Comparison of ENCODE assay signal across 32 cellular contexts in genomic region chr5:3958389-3958788, GRCh38.
"Had no signal": no experiment of that assay in that cellular context is flagged by ENCODE, and none has a peak within 500 bp of the region (broad histone marks: within the 10 kb centered on the region; RNA-seq: fewer than 3 reads in every experiment).

No MANE protein-coding gene starts in this region.

- H3K4me1 ChIP-seq: adrenal gland, body of pancreas, colonic mucosa, esophagus muscularis mucosa, gastroesophageal sphincter, heart right ventricle had no signal

- H3K27me3 Mint-ChIP-seq: activated B cell treated with CpG ODN at 0.5 μM for 24 hours; activated CD4-positive, alpha-beta memory T cell treated with anti-CD3 and anti-CD28 coated beads, Interleukin-2, amount 10 ng/mL, durations not matched to agents 7 days and 5 days; activated CD4-positive, alpha-beta T cell treated with anti-CD3 and anti-CD28 coated beads, Interleukin-2, amount 10 ng/mL, durations not matched to agents 7 days and 5 days; activated naive CD4-positive, alpha-beta T cell treated with anti-CD3 and anti-CD28 coated beads, Interleukin-2, amount 10 ng/mL, durations not matched to agents 7 days and 5 days; activated naive CD8-positive, alpha-beta T cell treated with anti-CD3 and anti-CD28 coated beads for 36 hours; activated T-cell treated with anti-CD3 and anti-CD28 coated beads, Interleukin-2, amount 50 U/mL, for 24 hours; T-helper 17 cell had no signal

- H3K27ac ChIP-seq: adrenal gland, body of pancreas, cardiac muscle cell, colonic mucosa, esophagus muscularis mucosa, gastroesophageal sphincter, heart right ventricle, WERI-Rb-1 had no signal

- H3K36me3 ChIP-seq: adrenal gland, cardiac muscle cell, colonic mucosa, esophagus muscularis mucosa, gastroesophageal sphincter, heart right ventricle, WERI-Rb-1 had no signal

- H3K4me3 ChIP-seq: adrenal gland, body of pancreas, cardiac muscle cell, colonic mucosa, esophagus muscularis mucosa, gastroesophageal sphincter, heart right ventricle had no signal

- H3K9me3 ChIP-seq: adrenal gland, body of pancreas, colonic mucosa, gastroesophageal sphincter had no signal

- DNase-seq: activated B cell treated with CpG ODN at 0.5 μM for 24 hours; activated CD4-positive, alpha-beta memory T cell treated with anti-CD3 and anti-CD28 coated beads, Interleukin-2, amount 10 ng/mL, durations not matched to agents 7 days and 5 days; activated CD4-positive, alpha-beta T cell treated with anti-CD3 and anti-CD28 coated beads, Interleukin-2, amount 10 ng/mL, durations not matched to agents 7 days and 5 days; activated CD4-positive, alpha-beta T cell treated with anti-CD3 and anti-CD28 coated beads, Interleukin-2, amount 50 U/mL, for 4 hours; activated CD8-positive, alpha-beta memory T cell treated with anti-CD3 and anti-CD28 coated beads, Interleukin-2, amount 50 U/mL, for 48 hours; activated gamma-delta T cell; activated naive CD4-positive, alpha-beta T cell; activated naive CD4-positive, alpha-beta T cell treated with anti-CD3 and anti-CD28 coated beads, Interleukin-2, amount 10 ng/mL, durations not matched to agents 7 days and 5 days; activated naive CD8-positive, alpha-beta T cell treated with anti-CD3 and anti-CD28 coated beads for 36 hours; activated naive CD8-positive, alpha-beta T cell treated with anti-CD3 and anti-CD28 coated beads, Interleukin-2, amount 50 U/mL, for 24 hours; activated T-cell treated with anti-CD3 and anti-CD28 coated beads for 4 hours; activated T-cell treated with anti-CD3 and anti-CD28 coated beads, Interleukin-2, amount 50 U/mL, for 24 hours; activated T-cell treated with anti-CD3 and anti-CD28 coated beads, Interleukin-2, amount 50 U/mL, for 72 hours; adrenal gland; amygdala; aorta; body of pancreas; central memory CD4-positive, alpha-beta T cell; cerebellar nuclear complex; colonic mucosa; effector CD8-positive, alpha-beta T cell; erythroblast; foreskin melanocyte; heart right ventricle; T-helper 17 cell; T1000; WERI-Rb-1 had no signal

- H3K4me1 Mint-ChIP-seq: activated B cell treated with CpG ODN at 0.5 μM for 24 hours; activated CD4-positive, alpha-beta memory T cell treated with anti-CD3 and anti-CD28 coated beads, Interleukin-2, amount 10 ng/mL, durations not matched to agents 7 days and 5 days; activated CD4-positive, alpha-beta T cell treated with anti-CD3 and anti-CD28 coated beads, Interleukin-2, amount 10 ng/mL, durations not matched to agents 7 days and 5 days; activated naive CD4-positive, alpha-beta T cell treated with anti-CD3 and anti-CD28 coated beads, Interleukin-2, amount 10 ng/mL, durations not matched to agents 7 days and 5 days; activated naive CD8-positive, alpha-beta T cell treated with anti-CD3 and anti-CD28 coated beads for 36 hours; activated naive CD8-positive, alpha-beta T cell treated with anti-CD3 and anti-CD28 coated beads, Interleukin-2, amount 50 U/mL, for 24 hours; T-helper 17 cell had no signal

- H3K4me3 Mint-ChIP-seq: activated B cell treated with CpG ODN at 0.5 μM for 24 hours; activated CD4-positive, alpha-beta memory T cell treated with anti-CD3 and anti-CD28 coated beads, Interleukin-2, amount 10 ng/mL, durations not matched to agents 7 days and 5 days; activated CD4-positive, alpha-beta T cell treated with anti-CD3 and anti-CD28 coated beads, Interleukin-2, amount 10 ng/mL, durations not matched to agents 7 days and 5 days; activated naive CD4-positive, alpha-beta T cell treated with anti-CD3 and anti-CD28 coated beads, Interleukin-2, amount 10 ng/mL, durations not matched to agents 7 days and 5 days; activated naive CD8-positive, alpha-beta T cell treated with anti-CD3 and anti-CD28 coated beads for 36 hours; activated naive CD8-positive, alpha-beta T cell treated with anti-CD3 and anti-CD28 coated beads, Interleukin-2, amount 50 U/mL, for 24 hours; activated T-cell treated with anti-CD3 and anti-CD28 coated beads, Interleukin-2, amount 50 U/mL, for 24 hours; activated T-cell treated with anti-CD3 and anti-CD28 coated beads, Interleukin-2, amount 50 U/mL, for 72 hours; T-helper 17 cell; T-helper 2 cell treated with Interferon-gamma antibody and Interleukin-4, amounts not matched to agents 5 μg/mL and 100 μg/mL, for 36 hours had no signal

- H3K9me3 Mint-ChIP-seq: activated naive CD8-positive, alpha-beta T cell treated with anti-CD3 and anti-CD28 coated beads for 36 hours had no signal

- H3K36me3 Mint-ChIP-seq: activated naive CD4-positive, alpha-beta T cell treated with anti-CD3 and anti-CD28 coated beads, Interleukin-2, amount 10 ng/mL, durations not matched to agents 7 days and 5 days; activated naive CD8-positive, alpha-beta T cell treated with anti-CD3 and anti-CD28 coated beads for 36 hours had no signal

- H3K27me3 ChIP-seq: adrenal gland, body of pancreas, cardiac muscle cell, colonic mucosa, esophagus muscularis mucosa, gastroesophageal sphincter, heart right ventricle had no signal

- ATAC-seq: activated CD4-positive, CD25-positive, alpha-beta regulatory T cell treated with anti-CD3 and anti-CD28 coated beads, Interleukin-2, amount 50 U/mL, for 24 hours; activated naive CD8-positive, alpha-beta T cell treated with anti-CD3 and anti-CD28 coated beads, Interleukin-2, amount 50 U/mL, for 24 hours; activated T-cell treated with anti-CD3 and anti-CD28 coated beads, Interleukin-2, amount 50 U/mL, for 72 hours; body of pancreas; gastroesophageal sphincter; heart right ventricle; T-helper 17 cell had no signal

- H3K27ac Mint-ChIP-seq: activated B cell treated with CpG ODN at 0.5 μM for 24 hours; activated CD4-positive, alpha-beta memory T cell treated with anti-CD3 and anti-CD28 coated beads, Interleukin-2, amount 10 ng/mL, durations not matched to agents 7 days and 5 days; activated CD4-positive, alpha-beta T cell treated with anti-CD3 and anti-CD28 coated beads, Interleukin-2, amount 10 ng/mL, durations not matched to agents 7 days and 5 days; activated naive CD4-positive, alpha-beta T cell treated with anti-CD3 and anti-CD28 coated beads, Interleukin-2, amount 10 ng/mL, durations not matched to agents 7 days and 5 days; activated naive CD8-positive, alpha-beta T cell treated with anti-CD3 and anti-CD28 coated beads for 36 hours; activated naive CD8-positive, alpha-beta T cell treated with anti-CD3 and anti-CD28 coated beads, Interleukin-2, amount 50 U/mL, for 24 hours; activated T-cell treated with anti-CD3 and anti-CD28 coated beads, Interleukin-2, amount 50 U/mL, for 24 hours; activated T-cell treated with anti-CD3 and anti-CD28 coated beads, Interleukin-2, amount 50 U/mL, for 72 hours; T-helper 17 cell; T-helper 2 cell treated with Interferon-gamma antibody and Interleukin-4, amounts not matched to agents 5 μg/mL and 100 μg/mL, for 36 hours had no signal
